10 cellular contexts compared by ENCODE assay signal in genomic region chr20:58179083-58179431, GRCh38. TPM values are rescaled to one million over a fixed set of nuclear protein-coding genes. Genes with fewer than 3 reads are reported as not detected.
DNase-seq lines count a peak whose midpoint lies in the region; ATAC-seq, FAIRE-seq and TF ChIP-seq lines count a peak whose summit lies in the region.
"Had no signal": no experiment of that assay in that cellular context is flagged by ENCODE, and none has a peak within 500 bp of the region (broad histone marks: within the 10 kb centered on the region; RNA-seq: fewer than 3 reads in every experiment).

No MANE protein-coding gene starts in this region.

- H3K4me1 ChIP-seq in HepG2 (ENCODE audit: insufficient read depth, low read length) (0 out of 2 replicates have a peak, but pooled peaks cover 4% of the 10 kb centered on the region), right lobe of liver (peaks cover 0 to 7% (median 0%) of the 10 kb centered on the region in 4 donors), vagina (peaks cover 41% of the 10 kb centered on the region)

- no TSS peak for BruUV-seq in HepG2 (replicated peaks; lab: Mats Ljungman, UMichigan)

- H3K27ac Mint-ChIP-seq in activated T-cell treated with anti-CD3 and anti-CD28 coated beads, Interleukin-2, amount 50 U/mL, for 72 hours = no peak overlapping the region
- H3K27ac Mint-ChIP-seq in memory B cell = no peak overlapping the region

- POLR2A ChIA-PET in HepG2 (lab: Yijun Ruan, JAX) = no interaction called here

- H3K79me2 ChIP-seq in HepG2 (ENCODE audit: insufficient read depth, low read length) = no peaks in the 10 kb centered on the region

- intact Hi-C loops in HepG2 (cut with micrococcal nuclease; ENCODE audit: unreplicated experiment) (loop anchor here (1.0 kb wide), 2 partner anchors 525 to 557 kb away; no protein-coding TSS in a partner anchor), right lobe of liver (cut with DNase I) (loop anchor here in 1 of 2 donors (5.0 kb wide), 1 partner anchor 522 kb away; no protein-coding TSS in a partner anchor), vagina (cut with DNase I) (loop anchor here (5.0 to 10.0 kb wide), 2 partner anchors 304 to 527 kb away; no protein-coding TSS in a partner anchor)

- CTCF ChIA-PET in HepG2 (lab: Yijun Ruan, JAX; ENCODE audit: low intra/inter-chr PET ratio, low total read pairs) = interaction anchor here (1.7 to 2.3 kb wide), 4 partner anchors 31 to 582 kb away, joined by 5 to 18 read pairs (median 10); no protein-coding TSS in a partner anchor

- H3K4me3 ChIP-seq in HepG2 (replicated peaks in 1 of 3; ENCODE audit: insufficient read depth in 1 of 3, low read depth in 2 of 3, low read length in 3 of 3) (peak overlapping the region in 1 of 3 experiments; percentile 12; a peak in 1 of 6 replicates), right lobe of liver (no peak overlapping the region), vagina (peak overlapping the region; percentile 24 to 45)

- H3K4me3 Mint-ChIP-seq in activated T-cell treated with anti-CD3 and anti-CD28 coated beads, Interleukin-2, amount 50 U/mL, for 72 hours = peak overlapping the region; percentile 52 to 62
- peak overlapping the region; percentile 14 for H3K4me3 Mint-ChIP-seq in memory B cell

- H3K27ac ChIP-seq in HepG2 (ENCODE audit: extremely low read length, insufficient read depth, low read length) = no peak overlapping the region
- no peak overlapping the region for H3K27ac ChIP-seq in right lobe of liver
- H3K27ac ChIP-seq in vagina = peak overlapping the region; percentile 25

- H3K36me3 ChIP-seq in HepG2 (replicated peaks in 1 of 2; ENCODE audit: control insufficient read depth in 1 of 2, insufficient read depth in 2 of 2, low read length in 2 of 2) (no peaks in the 10 kb centered on the region), right lobe of liver (no peaks in the 10 kb centered on the region), vagina (no peaks in the 10 kb centered on the region)

- ATAC-seq in HepG2 (peak; percentile 16), right lobe of liver (no peak), memory B cell (ENCODE audit: low read depth) (no peak), HG02884 (IDR thresholded peaks at IDR 0.05; ENCODE audit: unreplicated experiment) (no peak)
- peak; percentile 6 to 9 for ATAC-seq in activated T-cell treated with anti-CD3 and anti-CD28 coated beads, Interleukin-2, amount 50 U/mL, for 72 hours (replicated peaks in 1 of 2)

- 13% methylated on average over 9 of the region's 9 CpGs for WGBS in HepG2 (ENCODE audit: low lambda C conversion rate)
- WGBS in right lobe of liver (ENCODE audit: insufficient coverage, low coverage, low lambda C conversion rate, missing lambda C conversion rate) = 26% methylated on average over 8 of the region's 9 CpGs

- peak overlapping the region; percentile 44 for H3K4me2 ChIP-seq in HepG2 (ENCODE audit: low read depth, low read length)

- DNase-seq in HepG2 (ENCODE audit: low spot score) = no peak
- no peak for DNase-seq in right lobe of liver
- no peak for DNase-seq in activated T-cell treated with anti-CD3 and anti-CD28 coated beads, Interleukin-2, amount 50 U/mL, for 72 hours
- no peak for DNase-seq in memory B cell (ENCODE audit: low spot score in 2 of 2)
- DNase-seq in vagina (ENCODE audit: extremely low spot score in 2 of 2) = no peak
- DNase-seq in GM19239 (ENCODE audit: insufficient read length, low spot score) = no peak
- no peak for DNase-seq in midbrain (lab: John Stamatoyannopoulos, UW)

- TF ChIP-seq RAD21 in HepG2 (CRISPR knock-in tag; IDR thresholded peaks at IDR 0.05) = no peak

- no peak for TF ChIP-seq POLR2A in HepG2 (IDR thresholded peaks at IDR 0.05; ENCODE audit: insufficient read depth in 1 of 2, low read depth in 2 of 2, low read length in 2 of 2)
- TF ChIP-seq POLR2A in right lobe of liver (IDR thresholded peaks at IDR 0.05) = no peak
- no peak for TF ChIP-seq POLR2A in vagina (IDR thresholded peaks at IDR 0.05)

- no peaks in the 10 kb centered on the region for H3K9me3 Mint-ChIP-seq in activated T-cell treated with anti-CD3 and anti-CD28 coated beads, Interleukin-2, amount 50 U/mL, for 72 hours
- H3K9me3 Mint-ChIP-seq in memory B cell = peaks cover 2% of the 10 kb centered on the region

- in situ Hi-C loops in HepG2 (cut with HindIII; ENCODE audit: extremely low pct_ligation_motif_present, low pct_unique_long_range_greater_than_20kb) = loop anchor here (5.0 kb wide), 1 partner anchor 527 kb away; no protein-coding TSS in a partner anchor

- H3K36me3 Mint-ChIP-seq in activated T-cell treated with anti-CD3 and anti-CD28 coated beads, Interleukin-2, amount 50 U/mL, for 72 hours (ENCODE audit: insufficient read depth in 2 of 2) = no peaks in the 10 kb centered on the region
- H3K36me3 Mint-ChIP-seq in memory B cell = no peaks in the 10 kb centered on the region

- H3K27me3 Mint-ChIP-seq in activated T-cell treated with anti-CD3 and anti-CD28 coated beads, Interleukin-2, amount 50 U/mL, for 72 hours (ENCODE audit: low read depth) = peaks cover 31% of the 10 kb centered on the region
- peaks cover 28% of the 10 kb centered on the region for H3K27me3 Mint-ChIP-seq in memory B cell

- TF ChIP-seq CTCF in HepG2 (CRISPR knock-in tag; IDR thresholded peaks at IDR 0.05) (no peak), right lobe of liver (IDR thresholded peaks at IDR 0.05) (no peak), vagina (IDR thresholded peaks at IDR 0.05) (no peak)

- no peak for FAIRE-seq in HepG2 (lab: Jason Lieb, UNC)
- no peak for FAIRE-seq in GM19239 (lab: Jason Lieb, UNC)

- TF ChIP-seq EP300 in HepG2 (IDR thresholded peaks at IDR 0.05; ENCODE audit: low read depth in 2 of 2, low read length in 2 of 2) (no peak), HepG2 (CRISPR knock-in tag; IDR thresholded peaks at IDR 0.05; ENCODE audit: borderline replicate concordance) (no peak)

- H3K27me3 ChIP-seq in HepG2 (ENCODE audit: control insufficient read depth in 1 of 2, insufficient read depth in 2 of 2, low read length in 2 of 2) (peaks cover 19 to 66% of the 10 kb centered on the region in 2 experiments), right lobe of liver (peaks cover 0 to 4% of the 10 kb centered on the region in 2 donors), vagina (no peaks in the 10 kb centered on the region)

- H3K9ac ChIP-seq in HepG2 (ENCODE audit: insufficient read depth, low read depth, low read length) = no peak overlapping the region

- H2AFZ ChIP-seq in HepG2 (ENCODE audit: low read length) = no peak overlapping the region

- no peaks in the 10 kb centered on the region for H4K20me1 ChIP-seq in HepG2 (ENCODE audit: insufficient read depth, low read length)

- no peaks in the 10 kb centered on the region for H3K4me1 Mint-ChIP-seq in activated T-cell treated with anti-CD3 and anti-CD28 coated beads, Interleukin-2, amount 50 U/mL, for 72 hours (ENCODE audit: low read depth)
- H3K4me1 Mint-ChIP-seq in memory B cell = peaks cover 5% of the 10 kb centered on the region

- peaks cover 6% of the 10 kb centered on the region; the same call in 1 of the 2 replicates for H3K9me3 ChIP-seq in HepG2 (ENCODE audit: low read length)
- H3K9me3 ChIP-seq in right lobe of liver = no peaks in the 10 kb centered on the region
- no peaks in the 10 kb centered on the region for H3K9me3 ChIP-seq in vagina

TF ChIP-seq in HepG2, 621 proteins besides CTCF, POLR2A, EP300 and RAD21:
- TF ChIP-seq TEAD3 (CRISPR knock-in tag; optimal IDR thresholded peaks at IDR 0.05; ENCODE audit: borderline replicate concordance) = no peak
- TF ChIP-seq RORA (CRISPR knock-in tag; IDR thresholded peaks at IDR 0.05) = no peak
- TF ChIP-seq TBX2 (CRISPR knock-in tag; IDR thresholded peaks at IDR 0.05; ENCODE audit: borderline replicate concordance) = 0 out of 2 replicates have a peak, but pooled peaks have one; percentile 13

RNA-seq across cellular contexts. Expression of gene ANKRD60, which starts 49.4 kb away (rescaled TPM):
- total RNA-seq in HepG2 (2016; rRNA removed; fragmentation: Illumina TruSeq; extraction: Trizol) (not detected in 2 replicates), right lobe of liver (not detected), vagina (not detected)
- not detected in 2 replicates for total RNA-seq in HepG2 (2016; cell fraction: cytosol; rRNA removed; fragmentation: Illumina TruSeq; extraction: Trizol; ENCODE audit: low read depth)
- total RNA-seq in HepG2 (2016; cell fraction: insoluble cytoplasmic fraction; rRNA removed; fragmentation: Illumina TruSeq; extraction: Trizol) = not detected in 2 replicates
- total RNA-seq in HepG2 (2016; cell fraction: membrane; rRNA removed; fragmentation: Illumina TruSeq; extraction: Trizol) = not detected in 2 replicates
- total RNA-seq in HepG2 (2016; cell fraction: nucleus; rRNA removed; fragmentation: Illumina TruSeq; extraction: Trizol) = not detected in 2 replicates
- polyA plus RNA-seq in HepG2 (2011; rRNA removed) = not detected in 2 replicates
- polyA plus RNA-seq in HepG2 (2011; cell fraction: cytosol; rRNA removed) = not detected in 2 replicates
- polyA plus RNA-seq in HepG2 (2011; cell fraction: nucleus; rRNA removed) = not detected in 2 replicates
- polyA plus RNA-seq in HepG2 (2012) = not detected in 2 replicates
- polyA plus RNA-seq in HepG2 (2016; cell fraction: cytosol; fragmentation: Illumina TruSeq; extraction: Trizol; ENCODE audit: low read depth) = not detected in 2 replicates
- polyA plus RNA-seq in HepG2 (2016; cell fraction: insoluble cytoplasmic fraction; fragmentation: Illumina TruSeq; extraction: Trizol; ENCODE audit: low read depth) = not detected in 2 replicates
- polyA plus RNA-seq in HepG2 (2016; cell fraction: membrane; fragmentation: Illumina TruSeq; extraction: Trizol; ENCODE audit: low read depth) = not detected in 2 replicates
- not detected in 2 replicates for polyA plus RNA-seq in HepG2 (2016; cell fraction: nucleus; fragmentation: Illumina TruSeq; extraction: Trizol; ENCODE audit: insufficient read depth, low read depth)
- not detected in 2 replicates for polyA minus RNA-seq in HepG2 (2011; rRNA and poly(A)+ RNA removed; ENCODE audit: low replicate concordance)
- not detected in 2 replicates for polyA minus RNA-seq in HepG2 (2011; cell fraction: cytosol; rRNA and poly(A)+ RNA removed)
- not detected in 2 replicates for polyA minus RNA-seq in HepG2 (2011; cell fraction: nucleus; rRNA and poly(A)+ RNA removed)
- not detected for total RNA-seq in activated T-cell treated with anti-CD3 and anti-CD28 coated beads, Interleukin-2, amount 50 U/mL, for 72 hours
- total RNA-seq: fibroblast of villous mesenchyme, NCI-H460 had no signal

Comparison
In these comparisons a context has a peak if more than half of its experiments do, and no peak if none do; other contexts are left out.
1. ATAC-seq: peak in HepG2 (single experiment) and activated T-cell treated with anti-CD3 and anti-CD28 coated beads, Interleukin-2, amount 50 U/mL, for 72 hours (2 of 2); none in right lobe of liver (0 of 4), memory B cell (single experiment) and HG02884 (single experiment).
2. H3K4me3 ChIP-seq: peak in vagina (2 of 2); none in right lobe of liver (0 of 3).